7 cellular contexts compared by ENCODE assay signal in the genomic region with DNA sequence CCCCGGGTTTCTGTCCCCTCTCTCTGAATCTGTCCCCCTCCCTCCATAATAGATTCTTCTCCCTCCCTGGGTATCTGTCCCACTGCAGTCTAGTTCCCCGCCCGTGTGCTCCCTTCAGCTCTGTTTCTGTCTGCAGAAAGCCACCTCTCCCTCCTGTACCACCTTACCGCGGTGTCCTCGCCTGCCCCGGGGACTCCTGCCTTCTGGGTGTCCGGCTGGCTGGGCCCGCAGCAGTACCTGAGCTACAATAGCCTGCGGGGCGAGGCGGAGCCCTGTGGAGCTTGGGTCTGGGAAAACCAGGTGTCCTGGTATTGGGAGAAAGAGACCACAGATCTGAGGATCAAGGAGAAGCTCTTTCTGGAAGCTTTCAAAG. TPM values are rescaled to one million over a fixed set of nuclear protein-coding genes. Genes with fewer than 3 reads are reported as not detected.
DNase-seq lines count a peak whose midpoint lies in the region; FAIRE-seq and TF ChIP-seq lines count a peak whose summit lies in the region.

No MANE protein-coding gene starts in this region.

- H3K4me3 Mint-ChIP-seq in HFFc6, result peak overlapping the region; percentile 84

- WGBS in iPS DF 6.9 (ENCODE audit: insufficient coverage, insufficient read length), result no CpG with 5 or more reads among the region's 12 CpGs
- WGBS in small intestine, 3 donors, result 12 to 39% (median 20%) methylated on average over 11 to 12 of the region's 12 CpGs

- H3K9me3 ChIP-seq in iPS DF 6.9 (ENCODE audit: control insufficient read depth, insufficient read depth, low read length) (no peaks in the 10 kb centered on the region), small intestine (ENCODE audit: control insufficient read depth, low read depth) (no peaks in the 10 kb centered on the region)

- DNase-seq in HFFc6 (no peak), iPS DF 6.9 (ENCODE audit: low read depth, low spot score) (no peak), small intestine (no peak), T-helper 9 cell (no peak), islet precursor cell (no peak)
- no peak for DNase-seq in stimulated activated CD4-positive, alpha-beta T cell treated with anti-CD3 and anti-CD28 coated beads, Interleukin-4, amount 100 ng/mL, for 4 hours

- H3K36me3 ChIP-seq in iPS DF 6.9 (ENCODE audit: control insufficient read depth, insufficient read depth, low read length) (no peaks in the 10 kb centered on the region), small intestine (ENCODE audit: control insufficient read depth in 2 of 2, insufficient read depth in 2 of 2, low read length in 2 of 2) (no peaks in the 10 kb centered on the region)

- no peaks in the 10 kb centered on the region; the same call in 1 of the 2 replicates for H3K27me3 Mint-ChIP-seq in HFFc6 (ENCODE audit: insufficient read depth)

- H3K27ac Mint-ChIP-seq in HFFc6, result peak overlapping the region; percentile 71

- H3K9me3 Mint-ChIP-seq in HFFc6, result no peaks in the 10 kb centered on the region

- TF ChIP-seq CTCF in HFFc6 (IDR thresholded peaks at IDR 0.05), result no peak
- TF ChIP-seq CTCF in VCaP (conservative IDR thresholded peaks at IDR 0.05), result no peak

- H3K4me3 ChIP-seq in iPS DF 6.9 (ENCODE audit: low read length) (peak overlapping the region; percentile 73; the same call in 1 of the 2 replicates), small intestine (ENCODE audit: low read depth in 1 of 2, low read length in 2 of 2) (peak overlapping the region; percentile 69 to 97)

- H3K4me1 ChIP-seq in iPS DF 6.9 (ENCODE audit: control insufficient read depth, insufficient read depth, low read length), result peaks cover 4% of the 10 kb centered on the region; the same call in 1 of the 2 replicates
- no peaks in the 10 kb centered on the region for H3K4me1 ChIP-seq in small intestine (ENCODE audit: control insufficient read depth in 2 of 2, insufficient read depth in 1 of 2, low read depth in 1 of 2, low read length in 1 of 2)

- peaks cover 16% of the 10 kb centered on the region for H3K4me1 Mint-ChIP-seq in HFFc6 (ENCODE audit: low read depth)

- H3K27ac ChIP-seq in VCaP, result peak overlapping the region; percentile 75
- no peak overlapping the region for H3K27ac ChIP-seq in iPS DF 6.9 (ENCODE audit: low read length)
- H3K27ac ChIP-seq in small intestine (ENCODE audit: low read depth in 1 of 2, low read length in 1 of 2), result peak overlapping the region; percentile 71 to 84

- FAIRE-seq in small intestine (lab: Jason Lieb, UNC), result no peak

- no peaks in the 10 kb centered on the region for H3K36me3 Mint-ChIP-seq in HFFc6 (ENCODE audit: low read depth)

- H3K27me3 ChIP-seq in iPS DF 6.9 (ENCODE audit: control insufficient read depth, insufficient read depth, low read length) (no peaks in the 10 kb centered on the region), small intestine (ENCODE audit: control insufficient read depth in 2 of 2, insufficient read depth in 2 of 2, low read length in 2 of 2) (no peaks in the 10 kb centered on the region)

RNA-seq across cellular contexts. Expression of a gene that starts 1.3 kb away (rescaled TPM):
- 10 to 100 TPM; 33.2 to 39.3 (median 37.4) TPM for total RNA-seq in HFFc6 (2021; fragmentation: NEBNext Ultra II Directional; extraction: Animal tissue kit (Norgen Biotek cat#: 25700))
- polyA plus RNA-seq in small intestine, result 100 to 1,000 TPM; 354 to 541 (median 486) TPM

RNA-seq across cellular contexts. Expression of a gene that starts 14.1 kb away (rescaled TPM):
- total RNA-seq in HFFc6 (2021; fragmentation: NEBNext Ultra II Directional; extraction: Animal tissue kit (Norgen Biotek cat#: 25700)), result 100 to 1,000 TPM; 117 to 316 (median 287) TPM
- polyA plus RNA-seq in small intestine, result 100 to 1,000 TPM in 2 of 3 donors, 10 to 100 TPM in 1; 38.0 to 687 (median 437) TPM

RNA-seq across cellular contexts. Expression of a gene that starts 17.5 kb away (rescaled TPM):
- total RNA-seq in HFFc6 (2021; fragmentation: NEBNext Ultra II Directional; extraction: Animal tissue kit (Norgen Biotek cat#: 25700)), result 1,000 to 10,000 TPM; 1,343 to 1,545 (median 1,429) TPM
- polyA plus RNA-seq in small intestine, result 1,000 to 10,000 TPM; 2,854 to 5,067 (median 5,025) TPM

RNA-seq across cellular contexts. Expression of a gene that starts 26.3 kb away (rescaled TPM):
- total RNA-seq in HFFc6 (2021; fragmentation: NEBNext Ultra II Directional; extraction: Animal tissue kit (Norgen Biotek cat#: 25700)), result 1,000 to 10,000 TPM; 2,015 to 2,373 (median 2,179) TPM
- 1,000 to 10,000 TPM; 2,350 to 5,026 (median 4,251) TPM for polyA plus RNA-seq in small intestine

RNA-seq across cellular contexts. Expression of a gene that starts 39.7 kb away (rescaled TPM):
- total RNA-seq in HFFc6 (2021; fragmentation: NEBNext Ultra II Directional; extraction: Animal tissue kit (Norgen Biotek cat#: 25700)), result 10 to 100 TPM in 2 of 6 experiments, 1 to 10 TPM in 4; 4.9 to 12.5 (median 9.4) TPM
- 1 to 10 TPM; 7.8 to 10.0 (median 8.6) TPM for polyA plus RNA-seq in small intestine
